In genomic region chr14:94011795-94012194, GRCh38 we compare ENCODE assay signal across 1 cellular context.
TF ChIP-seq lines count a peak whose summit lies in the region.

No MANE protein-coding gene starts in this region.

TF ChIP-seq in GM12878, 131 proteins besides CTCF, POLR2A, EP300 and RAD21 (continued from another document and continues in another):
- TF ChIP-seq ZBTB40 (IDR thresholded peaks at IDR 0.05; ENCODE audit: borderline replicate concordance) (no peak), KDM1A (IDR thresholded peaks at IDR 0.05; ENCODE audit: borderline replicate concordance) (no peak), SIN3A (IDR thresholded peaks at IDR 0.05; ENCODE audit: low read depth, low read length) (no peak), BACH1 (IDR thresholded peaks at IDR 0.05; ENCODE audit: borderline replicate concordance) (peak; percentile 86; the same call in 1 of the 2 replicates), BCL11A (IDR thresholded peaks at IDR 0.05; ENCODE audit: low read depth, low read length) (no peak), BHLHE40 (IDR thresholded peaks at IDR 0.05; ENCODE audit: borderline replicate concordance in 1 of 2, low read depth in 2 of 2, low read length in 1 of 2) (peak; percentile 25 to 39; a peak in 2 of 4 replicates), STAT3 (IDR thresholded peaks at IDR 0.05; ENCODE audit: low read depth, low read length) (no peak), ZNF24 (IDR thresholded peaks at IDR 0.05) (no peak), ASH2L (IDR thresholded peaks at IDR 0.05; ENCODE audit: borderline replicate concordance, low read depth) (no peak), ESRRA (IDR thresholded peaks at IDR 0.05; ENCODE audit: low read length) (no peak), MEF2A (IDR thresholded peaks at IDR 0.05; ENCODE audit: insufficient read depth, low read depth, low read length) (peak; percentile 78), SUPT20H (IDR thresholded peaks at IDR 0.05; ENCODE audit: borderline replicate concordance, control insufficient read depth, low read depth, low read length) (no peak), KAT2A (conservative IDR thresholded peaks at IDR 0.05; ENCODE audit: control insufficient read depth, low read depth, low read length) (no peak), SREBF1 (IDR thresholded peaks at IDR 0.05; ENCODE audit: low read length) (no peak), FOXK2 (IDR thresholded peaks at IDR 0.05) (no peak), JUND (IDR thresholded peaks at IDR 0.05; ENCODE audit: low read depth, low read length) (no peak), ZNF592 (IDR thresholded peaks at IDR 0.05) (no peak), TCF7 (IDR thresholded peaks at IDR 0.05; ENCODE audit: borderline replicate concordance) (no peak), POU2F2 (IDR thresholded peaks at IDR 0.05; ENCODE audit: borderline replicate concordance, low read depth, low read length) (no peak), NKRF (conservative IDR thresholded peaks at IDR 0.05) (no peak), ETV6 (conservative IDR thresholded peaks at IDR 0.05 in 1 of 2, IDR thresholded peaks at IDR 0.05 in 1 of 2; ENCODE audit: borderline replicate concordance in 1 of 2, low read depth in 1 of 2) (0 out of 4 replicates have a peak, but pooled peaks of 1 of the 2 experiments have one; percentile 48), REST (IDR thresholded peaks at IDR 0.05; ENCODE audit: low read depth, low read length) (no peak), NR2F1 (conservative IDR thresholded peaks at IDR 0.05) (0 out of 2 replicates have a peak, but pooled peaks have one; percentile 21), BRCA1 (IDR thresholded peaks at IDR 0.05; ENCODE audit: low read depth, low read length) (no peak), PAX8 (IDR thresholded peaks at IDR 0.05) (no peak), MXI1 (IDR thresholded peaks at IDR 0.05; ENCODE audit: low read depth, low read length) (no peak), IRF4 (IDR thresholded peaks at IDR 0.05; ENCODE audit: low read depth, low read length) (no peak), YBX1 (IDR thresholded peaks at IDR 0.05) (no peak), SMC3 (IDR thresholded peaks at IDR 0.05; ENCODE audit: borderline replicate concordance, low read length) (no peak), NBN (IDR thresholded peaks at IDR 0.05) (0 out of 2 replicates have a peak, but pooled peaks have one; percentile 19), CHD4 (IDR thresholded peaks at IDR 0.05) (no peak), ZBTB4 (CRISPR knock-in tag; IDR thresholded peaks at IDR 0.05) (no peak), ATF2 (IDR thresholded peaks at IDR 0.05; ENCODE audit: low read length) (no peak), GABPA (IDR thresholded peaks at IDR 0.05; ENCODE audit: low read depth) (no peak), POLR2AphosphoS2 (IDR thresholded peaks at IDR 0.05; ENCODE audit: low read depth, low read length) (no peak), USF2 (IDR thresholded peaks at IDR 0.05; ENCODE audit: borderline replicate concordance, low read depth, low read length) (no peak), ZNF274 (IDR thresholded peaks at IDR 0.05; ENCODE audit: insufficient read depth, insufficient read length) (no peak), ZNF207 (IDR thresholded peaks at IDR 0.05; ENCODE audit: borderline replicate concordance) (no peak), ZBTB33 (IDR thresholded peaks at IDR 0.05) (no peak), ZNF622 (IDR thresholded peaks at IDR 0.05) (no peak), ATF7 (IDR thresholded peaks at IDR 0.05; ENCODE audit: low read depth) (peak; percentile 34; the same call in 1 of the 2 replicates)
